In genomic region chrX:48938721-48939416, GRCh38 we compare ENCODE assay signal across 8 cellular contexts. TPM values are rescaled to one million over a fixed set of nuclear protein-coding genes. Genes with fewer than 3 reads are reported as not detected.
DNase-seq lines count a peak whose midpoint lies in the region; ATAC-seq lines count a peak whose summit lies in the region.

No MANE protein-coding gene starts in this region.

- H3K4me2 ChIP-seq in GM23248 (ENCODE audit: unreplicated experiment) = no peak overlapping the region

- peak; percentile 81 for DNase-seq in activated CD8-positive, alpha-beta memory T cell treated with anti-CD3 and anti-CD28 coated beads for 24 hours
- DNase-seq in stimulated activated CD4-positive, alpha-beta T cell treated with anti-CD3 and anti-CD28 coated beads, Interleukin-15, amount 100 ng/mL, for 1 hour (ENCODE audit: low read depth in 1 of 2, low spot score in 1 of 2) = peak; percentile 41 to 42
- DNase-seq in HT-29 (ENCODE audit: low spot score) = no peak
- no peak for DNase-seq in SKM-1 treated with dmso at 0.1 percent for 144 hours (lab: John Stamatoyannopoulos, UW; ENCODE audit: unreplicated experiment)
- DNase-seq in GM23248 = no peak

- peaks cover 74% of the 10 kb centered on the region for H3K79me2 ChIP-seq in GM23248 (ENCODE audit: insufficient read depth)

- no peak overlapping the region for H3K9ac ChIP-seq in GM23248

- WGBS in GM23248 (ENCODE audit: low coverage in 1 of 2, low lambda C conversion rate in 2 of 2, missing lambda C conversion rate in 2 of 2), 2 experiments = 38 to 40% methylated on average over 1 of the region's 1 CpG

- H3K4me3 ChIP-seq in GM23248 = no peak overlapping the region

- ATAC-seq in GM19043 (IDR thresholded peaks at IDR 0.05; ENCODE audit: low read depth, unreplicated experiment) (peak; percentile 39), HG03097 (IDR thresholded peaks at IDR 0.05; ENCODE audit: low FRiP score, unreplicated experiment) (peak; percentile 46), HG03139 (IDR thresholded peaks at IDR 0.05; ENCODE audit: unreplicated experiment) (no peak)

- no peaks in the 10 kb centered on the region for H3F3A ChIP-seq in GM23248 (ENCODE audit: insufficient read depth)

- no peak overlapping the region for H2AFZ ChIP-seq in GM23248

- no peaks in the 10 kb centered on the region for H3K9me2 ChIP-seq in GM23248 (ENCODE audit: insufficient read depth)

- in situ Hi-C loops in GM23248 (cut with MboI) = loop anchor here (25.0 kb wide), 1 partner anchor 98 kb away; the partner anchor contains the start of gene TFE3

- H3K27me3 ChIP-seq in GM23248 (replicated peaks; ENCODE audit: insufficient read depth) = no peaks in the 10 kb centered on the region

- H3K4me1 ChIP-seq in GM23248 (ENCODE audit: insufficient read depth) = no peaks in the 10 kb centered on the region

- no peaks in the 10 kb centered on the region for H3K36me3 ChIP-seq in GM23248 (ENCODE audit: low read depth)

- H3K9me3 ChIP-seq in GM23248 (ENCODE audit: low read depth) = no peaks in the 10 kb centered on the region

- no peaks in the 10 kb centered on the region for H4K20me1 ChIP-seq in GM23248 (ENCODE audit: insufficient read depth)

- no peak overlapping the region for H3K27ac ChIP-seq in GM23248

RNA-seq across cellular contexts. Expression of gene OTUD5, which starts 18.5 kb away (rescaled TPM):
- 42.8 and 48.6 TPM in 2 replicates for total RNA-seq in HT-29 (2014; rRNA removed; shearing (Covaris generic))
- total RNA-seq in GM23248 (2014; rRNA removed; shearing (Covaris generic)) = 43.4 and 44.9 TPM in 2 replicates
- 27.0 and 30.9 TPM in 2 replicates for polyA plus RNA-seq in GM23248 (2016; fragmentation: Nextera tagmentation; extraction: Ambion mirVana)

RNA-seq across cellular contexts. Expression of gene PIM2, which starts 20.0 kb away (rescaled TPM):
- total RNA-seq in HT-29 (2014; rRNA removed; shearing (Covaris generic)) = 13.4 and 14.9 TPM in 2 replicates
- 4.6 and 5.6 TPM in 2 replicates for total RNA-seq in GM23248 (2014; rRNA removed; shearing (Covaris generic))
- 4.4 and 4.5 TPM in 2 replicates for polyA plus RNA-seq in GM23248 (2016; fragmentation: Nextera tagmentation; extraction: Ambion mirVana)

RNA-seq across cellular contexts. Expression of gene SLC35A2, which starts 27.4 kb away (rescaled TPM):
- 66.8 and 75.0 TPM in 2 replicates for total RNA-seq in HT-29 (2014; rRNA removed; shearing (Covaris generic))
- total RNA-seq in GM23248 (2014; rRNA removed; shearing (Covaris generic)) = 23.6 and 29.1 TPM in 2 replicates
- 54.6 and 55.5 TPM in 2 replicates for polyA plus RNA-seq in GM23248 (2016; fragmentation: Nextera tagmentation; extraction: Ambion mirVana)

RNA-seq across cellular contexts. Expression of gene KCND1, which starts 32.8 kb away (rescaled TPM):
- total RNA-seq in HT-29 (2014; rRNA removed; shearing (Covaris generic)) = 0.18 TPM in 1 of 2 replicates, not detected in the other
- total RNA-seq in GM23248 (2014; rRNA removed; shearing (Covaris generic)) = 0.65 and 1.5 TPM in 2 replicates
- polyA plus RNA-seq in GM23248 (2016; fragmentation: Nextera tagmentation; extraction: Ambion mirVana) = 0.69 and 0.71 TPM in 2 replicates

RNA-seq across cellular contexts. Expression of gene PQBP1, which starts 41.1 kb away (rescaled TPM):
- total RNA-seq in HT-29 (2014; rRNA removed; shearing (Covaris generic)) = 86.3 and 97.5 TPM in 2 replicates
- total RNA-seq in GM23248 (2014; rRNA removed; shearing (Covaris generic)) = 18.1 and 30.3 TPM in 2 replicates
- polyA plus RNA-seq in GM23248 (2016; fragmentation: Nextera tagmentation; extraction: Ambion mirVana) = 45.4 and 49.7 TPM in 2 replicates

Comparison
In these comparisons a context has a peak if more than half of its experiments do, and no peak if none do; other contexts are left out.
1. DNase-seq: peak in activated CD8-positive, alpha-beta memory T cell treated with anti-CD3 and anti-CD28 coated beads for 24 hours (single experiment) and stimulated activated CD4-positive, alpha-beta T cell treated with anti-CD3 and anti-CD28 coated beads, Interleukin-15, amount 100 ng/mL, for 1 hour (2 of 2); none in HT-29 (single experiment), SKM-1 treated with dmso at 0.1 percent for 144 hours (single experiment) and GM23248 (single experiment).